21 cellular contexts compared by ENCODE assay signal in the genomic region with DNA sequence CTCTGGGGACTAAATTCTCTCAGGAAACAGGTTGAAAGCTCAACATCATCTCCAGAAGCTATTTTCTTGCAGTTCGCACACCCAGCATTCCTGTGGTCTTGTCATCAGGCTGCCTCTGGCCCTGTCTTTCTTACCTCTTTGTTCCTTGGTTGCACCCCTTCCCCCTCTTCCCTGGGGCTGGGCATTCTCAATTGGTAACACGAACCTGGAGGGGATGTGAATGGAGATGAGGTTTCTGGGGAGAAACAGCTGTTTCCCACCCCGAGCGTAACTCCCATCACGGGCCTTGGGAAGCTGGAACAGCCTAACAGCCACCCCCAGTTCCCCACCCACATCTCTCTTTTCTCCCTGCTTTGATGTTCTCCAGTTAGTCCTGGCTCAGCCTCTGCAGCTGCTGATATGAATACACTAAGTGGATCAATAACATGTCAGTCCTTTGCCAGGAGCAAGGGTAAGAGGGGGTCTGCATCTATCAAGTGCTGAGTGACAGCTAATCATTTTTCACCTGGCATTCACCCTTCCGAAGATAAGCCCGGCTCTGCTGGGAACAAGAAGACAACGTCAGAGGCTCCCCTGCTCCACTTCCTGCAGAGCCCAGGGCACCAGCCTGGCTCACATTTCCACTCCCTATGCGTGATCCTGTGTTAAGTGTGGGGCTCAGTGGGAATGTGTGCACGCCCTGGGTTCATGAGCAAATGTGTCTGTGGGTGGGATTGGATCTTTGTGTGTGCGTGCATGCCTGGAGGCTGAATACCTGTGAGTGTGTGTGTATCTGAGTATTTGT.
A peak's percentile ranks its signal among the peaks of the same experiment; 100 is the strongest.
DNase-seq lines count a peak whose midpoint lies in the region; ATAC-seq and TF ChIP-seq lines count a peak whose summit lies in the region.
"Had no signal": no experiment of that assay in that cellular context is flagged by ENCODE, and none has a peak within 500 bp of the region (broad histone marks: within the 10 kb centered on the region; RNA-seq: fewer than 3 reads in every experiment).

No MANE protein-coding gene starts in this region.

- H3K27ac ChIP-seq in SK-N-SH (ENCODE audit: low read depth in 2 of 2, low read length in 1 of 2) (peak overlapping the region in 1 of 2 experiments; percentile 24; a peak in 1 of 4 replicates), upper lobe of right lung (no peak overlapping the region)
- H3K27ac ChIP-seq: HL-60, KMS-11 had no signal

- H3K9me2 ChIP-seq in SK-N-SH: no peaks in the 10 kb centered on the region

- H3K9me3 ChIP-seq in SK-N-SH (no peaks in the 10 kb centered on the region), upper lobe of right lung (no peaks in the 10 kb centered on the region)

- TF ChIP-seq CTCF in SK-N-SH (IDR thresholded peaks at IDR 0.05) (no peak), WTC11 (IDR thresholded peaks at IDR 0.05) (no peak), neural crest cell (conservative IDR thresholded peaks at IDR 0.05) (no peak), upper lobe of right lung (IDR thresholded peaks at IDR 0.05) (no peak), HFFc6 (IDR thresholded peaks at IDR 0.05) (no peak), GM13977 (IDR thresholded peaks at IDR 0.05; ENCODE audit: extremely low read depth, insufficient read depth, missing control alignments) (no peak)

- H3K4me1 Mint-ChIP-seq in WTC11 (peaks cover 4% of the 10 kb centered on the region), neural crest cell (no peaks in the 10 kb centered on the region), HFFc6 (ENCODE audit: low read depth) (no peaks in the 10 kb centered on the region)
- H3K4me1 Mint-ChIP-seq: CD4-positive, alpha-beta memory T cell had no signal

- no peak overlapping the region for H3K4me2 ChIP-seq in SK-N-SH
- H3K4me2 ChIP-seq: KMS-11 had no signal

- intact Hi-C loops in upper lobe of right lung (cut with DNase I): no loop called here

- no peaks in the 10 kb centered on the region for H3K27me3 Mint-ChIP-seq in WTC11 (ENCODE audit: low read depth)
- peaks cover 11% of the 10 kb centered on the region for H3K27me3 Mint-ChIP-seq in neural crest cell (ENCODE audit: low read depth)
- H3K27me3 Mint-ChIP-seq in HFFc6 (ENCODE audit: insufficient read depth): peaks cover 3% of the 10 kb centered on the region

- H3K9me3 Mint-ChIP-seq in WTC11: no peaks in the 10 kb centered on the region
- H3K9me3 Mint-ChIP-seq in neural crest cell: peaks cover 2% of the 10 kb centered on the region
- peaks cover 34% of the 10 kb centered on the region for H3K9me3 Mint-ChIP-seq in HFFc6

- H3K4me3 ChIP-seq in SK-N-SH (ENCODE audit: low read depth in 2 of 2, low read length in 1 of 2): no peak overlapping the region
- no peak overlapping the region for H3K4me3 ChIP-seq in upper lobe of right lung

- H3K27me3 ChIP-seq in SK-N-SH (ENCODE audit: insufficient read depth) (no peaks in the 10 kb centered on the region), upper lobe of right lung (peaks cover 4% of the 10 kb centered on the region)

- H3K4me1 ChIP-seq in SK-N-SH (ENCODE audit: control insufficient read depth in 1 of 2, insufficient read depth in 2 of 2, low read depth in 1 of 2, low read length in 1 of 2) (peaks cover 0 to 48% of the 10 kb centered on the region in 2 experiments; a peak in 1 of 4 replicates), upper lobe of right lung (no peaks in the 10 kb centered on the region)

- H3K27ac Mint-ChIP-seq in WTC11: 0 out of 2 replicates have a peak overlapping the region, but pooled peaks have one; percentile 32
- H3K27ac Mint-ChIP-seq in neural crest cell (ENCODE audit: unreplicated experiment): peak overlapping the region; percentile 31
- no peak overlapping the region for H3K27ac Mint-ChIP-seq in HFFc6
- H3K27ac Mint-ChIP-seq: CD4-positive, alpha-beta memory T cell had no signal

- TF ChIP-seq RAD21 in SK-N-SH (IDR thresholded peaks at IDR 0.05; ENCODE audit: low read length): no peak

- H3F3A ChIP-seq in SK-N-SH (replicated peaks; ENCODE audit: insufficient read depth): no peaks in the 10 kb centered on the region

- no peak overlapping the region for H2AFZ ChIP-seq in SK-N-SH (ENCODE audit: low read depth)

- ATAC-seq in SK-N-SH treated with all-trans-retinoic acid at 6 μM for 48 hours (no peak), WTC11 (no peak), upper lobe of right lung (no peak), HG03139 (IDR thresholded peaks at IDR 0.05; ENCODE audit: unreplicated experiment) (no peak)
- ATAC-seq: PC-3 had no signal

- H4K20me1 ChIP-seq in SK-N-SH (ENCODE audit: insufficient read depth): no peaks in the 10 kb centered on the region

- no peak overlapping the region for H3K9ac ChIP-seq in SK-N-SH
- H3K9ac ChIP-seq: KMS-11 had no signal

- H3K79me2 ChIP-seq in SK-N-SH (ENCODE audit: insufficient read depth): no peaks in the 10 kb centered on the region

- in situ Hi-C loops in GM13977 (cut with MboI; ENCODE audit: low pct_unique_long_range_greater_than_20kb, low sequenced_read_pairs, unreplicated experiment): no loop called here

- 24% methylated on average over 10 of the region's 11 CpGs for WGBS in SK-N-SH (ENCODE audit: low lambda C conversion rate)

- no peaks in the 10 kb centered on the region for H3K36me3 Mint-ChIP-seq in WTC11
- no peaks in the 10 kb centered on the region for H3K36me3 Mint-ChIP-seq in neural crest cell (ENCODE audit: low read depth)
- no peaks in the 10 kb centered on the region for H3K36me3 Mint-ChIP-seq in HFFc6 (ENCODE audit: low read depth)
- H3K36me3 Mint-ChIP-seq: CD4-positive, alpha-beta memory T cell had no signal

- TF ChIP-seq EP300 in SK-N-SH (IDR thresholded peaks at IDR 0.05; ENCODE audit: borderline replicate concordance in 1 of 2, low read depth in 1 of 2, low read length in 1 of 2): peak in 1 of 2 experiments; percentile 59; a peak in 1 of 4 replicates

- CTCF ChIA-PET in SK-N-SH (lab: Yijun Ruan, JAX): interaction anchor here (3.1 kb wide), 1 partner anchor 55 kb away, joined by 11 read pairs; no protein-coding TSS in a partner anchor
- CTCF ChIA-PET in WTC11 (lab: Charles Lee): interaction anchor here (0.9 kb wide), 1 partner anchor 307 kb away, joined by 3 read pairs; no protein-coding TSS in a partner anchor

- POLR2A ChIA-PET in SK-N-SH (lab: Yijun Ruan, JAX) (interaction anchor here (1.4 kb wide), 1 partner anchor 215 kb away, joined by 6 read pairs; no protein-coding TSS in a partner anchor), WTC11 (lab: Charles Lee) (no interaction called here)

- H3K36me3 ChIP-seq in SK-N-SH (replicated peaks in 1 of 2; ENCODE audit: control insufficient read depth in 1 of 2, insufficient read depth in 2 of 2, low read length in 1 of 2) (no peaks in the 10 kb centered on the region), upper lobe of right lung (no peaks in the 10 kb centered on the region)

- DNase-seq in SK-N-SH: peak; percentile 65
- no peak for DNase-seq in WTC11 (ENCODE audit: low spot score)
- DNase-seq in neural crest cell (ENCODE audit: low read depth, low spot score): no peak
- peak; percentile 43 for DNase-seq in upper lobe of right lung
- DNase-seq in HFFc6: no peak
- DNase-seq in GM13977 (ENCODE audit: low spot score): no peak
- DNase-seq: CD4-positive, alpha-beta memory T cell; DMS153; GF-D8; MV-4-11; NCI-H1417 treated with DMSO at 0.1 percent for 48 hours; NCI-H187 treated with DMSO at 0.1 percent for 48 hours; NCI-H446; NCI-H69; PC-3; RPMI8226; SIG-M5 had no signal

- H3K4me3 Mint-ChIP-seq in WTC11 (no peak overlapping the region), neural crest cell (no peak overlapping the region), HFFc6 (no peak overlapping the region)
- H3K4me3 Mint-ChIP-seq: CD4-positive, alpha-beta memory T cell had no signal

TF ChIP-seq in SK-N-SH, 30 proteins besides CTCF, POLR2A, EP300 and RAD21:
- peak; percentile 57 for TF ChIP-seq GATA2 (CRISPR knock-in tag; IDR thresholded peaks at IDR 0.05)
- no peak for TF ChIP-seq FOXJ3 (CRISPR knock-in tag; IDR thresholded peaks at IDR 0.05)
- 0 out of 2 replicates have a peak, but pooled peaks have one; percentile 6 for TF ChIP-seq RCOR1 (IDR thresholded peaks at IDR 0.05; ENCODE audit: low read length)

TF ChIP-seq in SK-N-SH treated with all-trans-retinoic acid at 6 μM for 48 hours, 23 proteins besides CTCF, POLR2A, EP300 and RAD21 (continues in another document):
- TF ChIP-seq ARNTL (CRISPR knock-in tag; IDR thresholded peaks at IDR 0.05; ENCODE audit: borderline replicate concordance, low read depth): no peak
- TF ChIP-seq, protein P1, sequence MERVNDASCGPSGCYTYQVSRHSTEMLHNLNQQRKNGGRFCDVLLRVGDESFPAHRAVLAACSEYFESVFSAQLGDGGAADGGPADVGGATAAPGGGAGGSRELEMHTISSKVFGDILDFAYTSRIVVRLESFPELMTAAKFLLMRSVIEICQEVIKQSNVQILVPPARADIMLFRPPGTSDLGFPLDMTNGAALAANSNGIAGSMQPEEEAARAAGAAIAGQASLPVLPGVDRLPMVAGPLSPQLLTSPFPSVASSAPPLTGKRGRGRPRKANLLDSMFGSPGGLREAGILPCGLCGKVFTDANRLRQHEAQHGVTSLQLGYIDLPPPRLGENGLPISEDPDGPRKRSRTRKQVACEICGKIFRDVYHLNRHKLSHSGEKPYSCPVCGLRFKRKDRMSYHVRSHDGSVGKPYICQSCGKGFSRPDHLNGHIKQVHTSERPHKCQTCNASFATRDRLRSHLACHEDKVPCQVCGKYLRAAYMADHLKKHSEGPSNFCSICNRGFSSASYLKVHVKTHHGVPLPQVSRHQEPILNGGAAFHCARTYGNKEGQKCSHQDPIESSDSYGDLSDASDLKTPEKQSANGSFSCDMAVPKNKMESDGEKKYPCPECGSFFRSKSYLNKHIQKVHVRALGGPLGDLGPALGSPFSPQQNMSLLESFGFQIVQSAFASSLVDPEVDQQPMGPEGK (CRISPR knock-in tag; IDR thresholded peaks at IDR 0.05; ENCODE audit: borderline replicate concordance): no peak
- no peak for TF ChIP-seq OSR1 (CRISPR knock-in tag; IDR thresholded peaks at IDR 0.05)

TF ChIP-seq in WTC11, 78 proteins besides CTCF, POLR2A, EP300 and RAD21 (continues in another document):
- TF ChIP-seq, protein P2, sequence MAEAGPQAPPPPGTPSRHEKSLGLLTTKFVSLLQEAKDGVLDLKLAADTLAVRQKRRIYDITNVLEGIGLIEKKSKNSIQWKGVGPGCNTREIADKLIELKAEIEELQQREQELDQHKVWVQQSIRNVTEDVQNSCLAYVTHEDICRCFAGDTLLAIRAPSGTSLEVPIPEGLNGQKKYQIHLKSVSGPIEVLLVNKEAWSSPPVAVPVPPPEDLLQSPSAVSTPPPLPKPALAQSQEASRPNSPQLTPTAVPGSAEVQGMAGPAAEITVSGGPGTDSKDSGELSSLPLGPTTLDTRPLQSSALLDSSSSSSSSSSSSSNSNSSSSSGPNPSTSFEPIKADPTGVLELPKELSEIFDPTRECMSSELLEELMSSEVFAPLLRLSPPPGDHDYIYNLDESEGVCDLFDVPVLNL (CRISPR knock-in tag; IDR thresholded peaks at IDR 0.05; ENCODE audit: borderline replicate concordance, low read depth): no peak
- TF ChIP-seq SP1 (CRISPR knock-in tag; conservative IDR thresholded peaks at IDR 0.05) (no peak), GRHL2 (CRISPR knock-in tag; IDR thresholded peaks at IDR 0.05; ENCODE audit: insufficient replicate concordance, severe bottlenecking) (no peak), ELF4 (CRISPR knock-in tag; IDR thresholded peaks at IDR 0.05; ENCODE audit: low read depth) (no peak), ETV6 (CRISPR knock-in tag; IDR thresholded peaks at IDR 0.05) (no peak), TP53 (CRISPR knock-in tag; IDR thresholded peaks at IDR 0.05) (no peak)

Comparison
In these comparisons a context has a peak if more than half of its experiments do, and no peak if none do; other contexts are left out.
1. DNase-seq: peak in SK-N-SH (single experiment) and upper lobe of right lung (single experiment); none in WTC11 (single experiment), neural crest cell (single experiment), HFFc6 (single experiment) and GM13977 (single experiment).